In genomic region chr7:73555411-73555982, GRCh38 we compare ENCODE assay signal across 1 cellular context.
TF ChIP-seq lines count a peak whose summit lies in the region.

No MANE protein-coding gene starts in this region.

TF ChIP-seq in IMR-90, 13 proteins besides CTCF, POLR2A, EP300 and RAD21 (continued from another document):
- TF ChIP-seq USF2 (IDR thresholded peaks at IDR 0.05; ENCODE audit: low read depth, low read length) (no peak), CHD1 (IDR thresholded peaks at IDR 0.05; ENCODE audit: low read depth, low read length) (no peak), SMC3 (IDR thresholded peaks at IDR 0.05; ENCODE audit: low read depth, low read length) (no peak), MXI1 (IDR thresholded peaks at IDR 0.05; ENCODE audit: borderline replicate concordance, low read depth, low read length) (no peak), BHLHE40 (IDR thresholded peaks at IDR 0.05; ENCODE audit: low read depth, low read length) (no peak), NFE2L2 (IDR thresholded peaks at IDR 0.05; ENCODE audit: low read depth, low read length) (no peak)
